Comparison of ENCODE assay signal across 8 cellular contexts in genomic region chr16:89115216-89115949, GRCh38. TPM values are rescaled to one million over a fixed set of nuclear protein-coding genes. Genes with fewer than 3 reads are reported as not detected.
DNase-seq lines count a peak whose midpoint lies in the region; ATAC-seq and TF ChIP-seq lines count a peak whose summit lies in the region.

No MANE protein-coding gene starts in this region.

- H3K27me3 ChIP-seq in Peyer's patch, result no peaks in the 10 kb centered on the region

- no peak for TF ChIP-seq POLR2A in Peyer's patch (IDR thresholded peaks at IDR 0.05)

- H3K9me3 ChIP-seq in Peyer's patch, result no peaks in the 10 kb centered on the region

- peak overlapping the region in 3 of 4 donors; percentile 17 to 30 (median 17) for H3K4me3 ChIP-seq in Peyer's patch

- H3K36me3 ChIP-seq in Peyer's patch, result peaks cover 0 to 90% (median 0%) of the 10 kb centered on the region in 3 donors

- ATAC-seq in HG02642 (IDR thresholded peaks at IDR 0.05; ENCODE audit: poor library complexity, unreplicated experiment), result peak; percentile 83

- H3K27ac ChIP-seq in Peyer's patch, result peak overlapping the region; percentile 41 to 84 (median 74)

- TF ChIP-seq CTCF in GM10266 (IDR thresholded peaks at IDR 0.05; ENCODE audit: control insufficient read depth, insufficient read depth, low read depth, missing control alignments) (no peak), Peyer's patch (IDR thresholded peaks at IDR 0.05) (no peak)

- peaks cover 0 to 17% (median 10%) of the 10 kb centered on the region in 4 donors for H3K4me1 ChIP-seq in Peyer's patch

- DNase-seq in GM10266 (ENCODE audit: extremely low spot score), result peak; percentile 83
- peak; percentile 57 to 98 (median 97) for DNase-seq in Peyer's patch
- peak; percentile 94 for DNase-seq in activated effector memory CD4-positive, alpha-beta T cell treated with anti-CD3 and anti-CD28 coated beads, Interleukin-2, amount 50 U/mL, for 16 hours
- DNase-seq in hepatic stellate cell (ENCODE audit: low spot score), result peak; percentile 45
- DNase-seq in stimulated activated CD4-positive, alpha-beta T cell treated with anti-CD3 and anti-CD28 coated beads, Interleukin-4, amount 100 ng/mL, for 4 hours, result peak; percentile 72 to 86
- DNase-seq in NCI-H2196 treated with DMSO at 0.1 percent for 48 hours (lab: John Stamatoyannopoulos, UW; ENCODE audit: unreplicated experiment), result no peak
- no peak for DNase-seq in cerebellar cortex (ENCODE audit: low spot score)

RNA-seq across cellular contexts. Expression of gene ACSF3, which starts 21.7 kb away (rescaled TPM):
- total RNA-seq in Peyer's patch, result 100 to 1,000 TPM in 2 of 4 donors, 10 to 100 TPM in 2; 94.6 to 120 (median 108) TPM

RNA-seq across cellular contexts. Expression of gene CDH15, which starts 56.2 kb away (rescaled TPM):
- not detected for total RNA-seq in Peyer's patch

Comparison
In these comparisons a context has a peak if more than half of its experiments do, and no peak if none do; other contexts are left out.
1. DNase-seq: peak in GM10266 (single experiment), Peyer's patch (3 of 3), activated effector memory CD4-positive, alpha-beta T cell treated with anti-CD3 and anti-CD28 coated beads, Interleukin-2, amount 50 U/mL, for 16 hours (single experiment), hepatic stellate cell (single experiment) and stimulated activated CD4-positive, alpha-beta T cell treated with anti-CD3 and anti-CD28 coated beads, Interleukin-4, amount 100 ng/mL, for 4 hours (2 of 2); none in NCI-H2196 treated with DMSO at 0.1 percent for 48 hours (single experiment) and cerebellar cortex (single experiment).